In the genomic region with DNA sequence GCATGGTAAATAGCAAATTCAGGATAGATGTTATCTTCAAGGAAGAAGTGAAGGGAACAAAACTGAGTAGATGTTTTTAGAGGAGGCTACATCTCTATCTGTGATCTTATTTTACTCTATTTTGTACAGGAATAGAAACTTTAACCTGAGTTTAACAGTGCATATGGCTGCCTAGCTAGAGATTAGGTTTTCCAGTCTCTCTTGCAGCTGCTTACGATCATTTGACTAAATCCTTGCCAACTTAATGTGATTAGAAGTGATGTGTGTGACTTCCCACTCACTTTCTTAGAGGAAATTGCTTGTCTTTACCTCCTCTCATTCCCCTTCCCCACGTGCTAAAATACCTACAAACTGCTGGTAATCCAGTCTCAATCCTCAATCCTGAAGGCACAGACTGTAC, we compare ENCODE assay signal across 1 cellular context.
TF ChIP-seq lines count a peak whose summit lies in the region.

No MANE protein-coding gene starts in this region.

TF ChIP-seq in H1, 55 proteins besides CTCF, POLR2A, EP300 and RAD21 (continued from another document):
- TF ChIP-seq, protein P1, sequence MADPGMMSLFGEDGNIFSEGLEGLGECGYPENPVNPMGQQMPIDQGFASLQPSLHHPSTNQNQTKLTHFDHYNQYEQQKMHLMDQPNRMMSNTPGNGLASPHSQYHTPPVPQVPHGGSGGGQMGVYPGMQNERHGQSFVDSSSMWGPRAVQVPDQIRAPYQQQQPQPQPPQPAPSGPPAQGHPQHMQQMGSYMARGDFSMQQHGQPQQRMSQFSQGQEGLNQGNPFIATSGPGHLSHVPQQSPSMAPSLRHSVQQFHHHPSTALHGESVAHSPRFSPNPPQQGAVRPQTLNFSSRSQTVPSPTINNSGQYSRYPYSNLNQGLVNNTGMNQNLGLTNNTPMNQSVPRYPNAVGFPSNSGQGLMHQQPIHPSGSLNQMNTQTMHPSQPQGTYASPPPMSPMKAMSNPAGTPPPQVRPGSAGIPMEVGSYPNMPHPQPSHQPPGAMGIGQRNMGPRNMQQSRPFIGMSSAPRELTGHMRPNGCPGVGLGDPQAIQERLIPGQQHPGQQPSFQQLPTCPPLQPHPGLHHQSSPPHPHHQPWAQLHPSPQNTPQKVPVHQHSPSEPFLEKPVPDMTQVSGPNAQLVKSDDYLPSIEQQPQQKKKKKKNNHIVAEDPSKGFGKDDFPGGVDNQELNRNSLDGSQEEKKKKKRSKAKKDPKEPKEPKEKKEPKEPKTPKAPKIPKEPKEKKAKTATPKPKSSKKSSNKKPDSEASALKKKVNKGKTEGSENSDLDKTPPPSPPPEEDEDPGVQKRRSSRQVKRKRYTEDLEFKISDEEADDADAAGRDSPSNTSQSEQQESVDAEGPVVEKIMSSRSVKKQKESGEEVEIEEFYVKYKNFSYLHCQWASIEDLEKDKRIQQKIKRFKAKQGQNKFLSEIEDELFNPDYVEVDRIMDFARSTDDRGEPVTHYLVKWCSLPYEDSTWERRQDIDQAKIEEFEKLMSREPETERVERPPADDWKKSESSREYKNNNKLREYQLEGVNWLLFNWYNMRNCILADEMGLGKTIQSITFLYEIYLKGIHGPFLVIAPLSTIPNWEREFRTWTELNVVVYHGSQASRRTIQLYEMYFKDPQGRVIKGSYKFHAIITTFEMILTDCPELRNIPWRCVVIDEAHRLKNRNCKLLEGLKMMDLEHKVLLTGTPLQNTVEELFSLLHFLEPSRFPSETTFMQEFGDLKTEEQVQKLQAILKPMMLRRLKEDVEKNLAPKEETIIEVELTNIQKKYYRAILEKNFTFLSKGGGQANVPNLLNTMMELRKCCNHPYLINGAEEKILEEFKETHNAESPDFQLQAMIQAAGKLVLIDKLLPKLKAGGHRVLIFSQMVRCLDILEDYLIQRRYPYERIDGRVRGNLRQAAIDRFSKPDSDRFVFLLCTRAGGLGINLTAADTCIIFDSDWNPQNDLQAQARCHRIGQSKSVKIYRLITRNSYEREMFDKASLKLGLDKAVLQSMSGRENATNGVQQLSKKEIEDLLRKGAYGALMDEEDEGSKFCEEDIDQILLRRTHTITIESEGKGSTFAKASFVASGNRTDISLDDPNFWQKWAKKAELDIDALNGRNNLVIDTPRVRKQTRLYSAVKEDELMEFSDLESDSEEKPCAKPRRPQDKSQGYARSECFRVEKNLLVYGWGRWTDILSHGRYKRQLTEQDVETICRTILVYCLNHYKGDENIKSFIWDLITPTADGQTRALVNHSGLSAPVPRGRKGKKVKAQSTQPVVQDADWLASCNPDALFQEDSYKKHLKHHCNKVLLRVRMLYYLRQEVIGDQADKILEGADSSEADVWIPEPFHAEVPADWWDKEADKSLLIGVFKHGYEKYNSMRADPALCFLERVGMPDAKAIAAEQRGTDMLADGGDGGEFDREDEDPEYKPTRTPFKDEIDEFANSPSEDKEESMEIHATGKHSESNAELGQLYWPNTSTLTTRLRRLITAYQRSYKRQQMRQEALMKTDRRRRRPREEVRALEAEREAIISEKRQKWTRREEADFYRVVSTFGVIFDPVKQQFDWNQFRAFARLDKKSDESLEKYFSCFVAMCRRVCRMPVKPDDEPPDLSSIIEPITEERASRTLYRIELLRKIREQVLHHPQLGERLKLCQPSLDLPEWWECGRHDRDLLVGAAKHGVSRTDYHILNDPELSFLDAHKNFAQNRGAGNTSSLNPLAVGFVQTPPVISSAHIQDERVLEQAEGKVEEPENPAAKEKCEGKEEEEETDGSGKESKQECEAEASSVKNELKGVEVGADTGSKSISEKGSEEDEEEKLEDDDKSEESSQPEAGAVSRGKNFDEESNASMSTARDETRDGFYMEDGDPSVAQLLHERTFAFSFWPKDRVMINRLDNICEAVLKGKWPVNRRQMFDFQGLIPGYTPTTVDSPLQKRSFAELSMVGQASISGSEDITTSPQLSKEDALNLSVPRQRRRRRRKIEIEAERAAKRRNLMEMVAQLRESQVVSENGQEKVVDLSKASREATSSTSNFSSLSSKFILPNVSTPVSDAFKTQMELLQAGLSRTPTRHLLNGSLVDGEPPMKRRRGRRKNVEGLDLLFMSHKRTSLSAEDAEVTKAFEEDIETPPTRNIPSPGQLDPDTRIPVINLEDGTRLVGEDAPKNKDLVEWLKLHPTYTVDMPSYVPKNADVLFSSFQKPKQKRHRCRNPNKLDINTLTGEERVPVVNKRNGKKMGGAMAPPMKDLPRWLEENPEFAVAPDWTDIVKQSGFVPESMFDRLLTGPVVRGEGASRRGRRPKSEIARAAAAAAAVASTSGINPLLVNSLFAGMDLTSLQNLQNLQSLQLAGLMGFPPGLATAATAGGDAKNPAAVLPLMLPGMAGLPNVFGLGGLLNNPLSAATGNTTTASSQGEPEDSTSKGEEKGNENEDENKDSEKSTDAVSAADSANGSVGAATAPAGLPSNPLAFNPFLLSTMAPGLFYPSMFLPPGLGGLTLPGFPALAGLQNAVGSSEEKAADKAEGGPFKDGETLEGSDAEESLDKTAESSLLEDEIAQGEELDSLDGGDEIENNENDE (IDR thresholded peaks at IDR 0.05; ENCODE audit: insufficient replicate concordance, low read length) = no peak
- no peak for TF ChIP-seq EZH2 (IDR thresholded peaks at IDR 0.05; ENCODE audit: low read depth, low read length, severe bottlenecking)
- TF ChIP-seq CREB1 (IDR thresholded peaks at IDR 0.05) = no peak
- TF ChIP-seq SRF (IDR thresholded peaks at IDR 0.05; ENCODE audit: low read depth, low read length) = no peak
- TF ChIP-seq BACH1 (IDR thresholded peaks at IDR 0.05; ENCODE audit: low read length) = no peak
- no peak for TF ChIP-seq YY1 (IDR thresholded peaks at IDR 0.05; ENCODE audit: low read depth, low read length)
- no peak for TF ChIP-seq SP1 (IDR thresholded peaks at IDR 0.05; ENCODE audit: low read depth, low read length)
- no peak for TF ChIP-seq GABPA (IDR thresholded peaks at IDR 0.05; ENCODE audit: borderline replicate concordance, insufficient read depth, low read length)
- no peak for TF ChIP-seq MAFK (IDR thresholded peaks at IDR 0.05; ENCODE audit: low read depth, low read length)
- TF ChIP-seq, protein P2, sequence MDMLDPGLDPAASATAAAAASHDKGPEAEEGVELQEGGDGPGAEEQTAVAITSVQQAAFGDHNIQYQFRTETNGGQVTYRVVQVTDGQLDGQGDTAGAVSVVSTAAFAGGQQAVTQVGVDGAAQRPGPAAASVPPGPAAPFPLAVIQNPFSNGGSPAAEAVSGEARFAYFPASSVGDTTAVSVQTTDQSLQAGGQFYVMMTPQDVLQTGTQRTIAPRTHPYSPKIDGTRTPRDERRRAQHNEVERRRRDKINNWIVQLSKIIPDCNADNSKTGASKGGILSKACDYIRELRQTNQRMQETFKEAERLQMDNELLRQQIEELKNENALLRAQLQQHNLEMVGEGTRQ (IDR thresholded peaks at IDR 0.05; ENCODE audit: low read length) = no peak
- no peak for TF ChIP-seq KDM4A (IDR thresholded peaks at IDR 0.05; ENCODE audit: low read depth, low read length, severe bottlenecking)
